ENCODE assay signal across 1 cellular context in genomic region chr17:18921485-18921884, GRCh38.
TF ChIP-seq lines count a peak whose summit lies in the region.

No MANE protein-coding gene starts in this region.

TF ChIP-seq in WTC11, 78 proteins besides CTCF, POLR2A, EP300 and RAD21 (continued from another document):
- TF ChIP-seq FOXP4 (CRISPR knock-in tag; IDR thresholded peaks at IDR 0.05) (no peak), ATF2 (CRISPR knock-in tag; IDR thresholded peaks at IDR 0.05; ENCODE audit: borderline replicate concordance, low read depth) (no peak), ZSCAN18 (CRISPR knock-in tag; IDR thresholded peaks at IDR 0.05) (no peak), AFF4 (CRISPR knock-in tag; IDR thresholded peaks at IDR 0.05; ENCODE audit: borderline replicate concordance) (no peak), GTF2I (CRISPR knock-in tag; conservative IDR thresholded peaks at IDR 0.05) (no peak), ZBTB43 (CRISPR knock-in tag; IDR thresholded peaks at IDR 0.05) (no peak), KAT7 (CRISPR knock-in tag; IDR thresholded peaks at IDR 0.05; ENCODE audit: borderline replicate concordance) (no peak)
TF ChIP-seq in WTC11: peak in this region for 0.
